21 cellular contexts compared by ENCODE assay signal in genomic region chr3:59985643-59986200, GRCh38.
A peak's percentile ranks its signal among the peaks of the same experiment; 100 is the strongest.
DNase-seq lines count a peak whose midpoint lies in the region; ATAC-seq and TF ChIP-seq lines count a peak whose summit lies in the region.
"Had no signal": no experiment of that assay in that cellular context is flagged by ENCODE, and none has a peak within 500 bp of the region (broad histone marks: within the 10 kb centered on the region; RNA-seq: fewer than 3 reads in every experiment).

No MANE protein-coding gene starts in this region.

- H3K4me3 ChIP-seq in HL-60 (replicated peaks; ENCODE audit: insufficient read depth, low read length) = no peak overlapping the region
- H3K4me3 ChIP-seq: colonic mucosa, heart left ventricle, mucosa of descending colon, spleen had no signal

- DNase-seq in activated T-cell treated with anti-CD3 and anti-CD28 coated beads, Interleukin-2, amount 50 U/mL, for 4 hours = no peak
- no peak for DNase-seq in activated T-cell treated with anti-CD3 and anti-CD28 coated beads, Interleukin-2, amount 50 U/mL, for 1 hour
- peak in 1 of 2 experiments; percentile 10 for DNase-seq in HL-60 (ENCODE audit: low read depth in 1 of 2, low spot score in 1 of 2)
- no peak for DNase-seq in T-cell
- no peak for DNase-seq in natural killer cell
- no peak for DNase-seq in NCI-H146 treated with DMSO at 0.1 percent for 48 hours (lab: John Stamatoyannopoulos, UW; ENCODE audit: unreplicated experiment)
- no peak for DNase-seq in DMS153 treated with DMSO at 0.1 percent for 48 hours (lab: John Stamatoyannopoulos, UW; ENCODE audit: unreplicated experiment)
- no peak for DNase-seq in SW480 (ENCODE audit: low spot score)
- DNase-seq: ACHN; activated CD8-positive, alpha-beta memory T cell treated with anti-CD3 and anti-CD28 coated beads, Interleukin-2, amount 50 U/mL, for 4 hours; amniotic stem cell; colonic mucosa; DMS 273 treated with DMSO at 0.1 percent for 48 hours; kidney glomerular epithelial cell; mucosa of descending colon; NCI-H1417 treated with DMSO at 0.1 percent for 48 hours; spleen; substantia nigra had no signal

- no peaks in the 10 kb centered on the region for H3K27me3 Mint-ChIP-seq in activated T-cell treated with anti-CD3 and anti-CD28 coated beads, Interleukin-2, amount 50 U/mL, for 4 hours (ENCODE audit: low read depth)
- H3K27me3 Mint-ChIP-seq in T-cell (no peaks in the 10 kb centered on the region), natural killer cell (ENCODE audit: low read depth in 2 of 2) (no peaks in the 10 kb centered on the region)

- CTCF ChIA-PET in T-cell (lab: Charles Lee) = no interaction called here

- TF ChIP-seq CTCF in HL-60 (IDR thresholded peaks at IDR 0.05; ENCODE audit: insufficient read depth, low read length) = no peak
- TF ChIP-seq CTCF in natural killer cell (IDR thresholded peaks at IDR 0.05) = no peak

- H3K27me3 ChIP-seq in HL-60 (ENCODE audit: insufficient read depth, poor library complexity, severe bottlenecking) = no peaks in the 10 kb centered on the region
- H3K27me3 ChIP-seq: colonic mucosa, heart left ventricle, spleen had no signal

- peak overlapping the region; percentile 47 for H3K27ac ChIP-seq in HL-60 (replicated peaks)
- H3K27ac ChIP-seq: colonic mucosa, heart left ventricle, parathyroid adenoma, RWPE1, spleen had no signal

- POLR2A ChIA-PET in T-cell (lab: Charles Lee) = interaction anchor here in 1 of 2 donors (0.6 kb wide), 1 partner anchor 119 kb away, joined by 3 read pairs; no protein-coding TSS in a partner anchor

- peak; percentile 25 to 30 for ATAC-seq in activated T-cell treated with anti-CD3 and anti-CD28 coated beads, Interleukin-2, amount 50 U/mL, for 4 hours
- ATAC-seq in T-cell (replicated peaks in 1 of 4) (peak in 1 of 4 experiments; percentile 19), natural killer cell (no peak)
- ATAC-seq: mucosa of descending colon had no signal

- H3K27ac Mint-ChIP-seq in T-cell (peak overlapping the region; percentile 49 to 64), natural killer cell (peak overlapping the region; percentile 21 to 86)

- intact Hi-C loops in natural killer cell (cut with micrococcal nuclease) = no loop called here

- peak overlapping the region; percentile 33 for H3K4me3 Mint-ChIP-seq in activated T-cell treated with anti-CD3 and anti-CD28 coated beads, Interleukin-2, amount 50 U/mL, for 4 hours
- H3K4me3 Mint-ChIP-seq in T-cell (peak overlapping the region in 2 of 3 donors; percentile 4 to 60), natural killer cell (peak overlapping the region; percentile 69)

- peaks cover 65% of the 10 kb centered on the region for H3K4me1 Mint-ChIP-seq in activated T-cell treated with anti-CD3 and anti-CD28 coated beads, Interleukin-2, amount 50 U/mL, for 4 hours (ENCODE audit: low read depth)
- peaks cover 49 to 83% (median 77%) of the 10 kb centered on the region in 3 donors for H3K4me1 Mint-ChIP-seq in T-cell
- H3K4me1 Mint-ChIP-seq in natural killer cell = peaks cover 46 to 63% of the 10 kb centered on the region in 2 donors

- peaks cover 11% of the 10 kb centered on the region for H3K36me3 Mint-ChIP-seq in activated T-cell treated with anti-CD3 and anti-CD28 coated beads, Interleukin-2, amount 50 U/mL, for 4 hours (ENCODE audit: insufficient read depth)
- H3K36me3 Mint-ChIP-seq in T-cell (peaks cover 28% of the 10 kb centered on the region), natural killer cell (no peaks in the 10 kb centered on the region)

- peaks cover 8% of the 10 kb centered on the region for H3K9me3 Mint-ChIP-seq in activated T-cell treated with anti-CD3 and anti-CD28 coated beads, Interleukin-2, amount 50 U/mL, for 4 hours
- H3K9me3 Mint-ChIP-seq in T-cell (peaks cover 0 to 3% (median 2%) of the 10 kb centered on the region in 3 donors), natural killer cell (peaks cover 0 to 2% of the 10 kb centered on the region in 2 donors)

Comparison
In these comparisons a context has a peak if more than half of its experiments do, and no peak if none do; other contexts are left out.
1. ATAC-seq: peak in activated T-cell treated with anti-CD3 and anti-CD28 coated beads, Interleukin-2, amount 50 U/mL, for 4 hours (2 of 2); none in natural killer cell (0 of 3).
2. Peak in every context shown above with its lines, with median percentiles within 50 percentile points of each other: H3K4me3 Mint-ChIP-seq.